7 cellular contexts compared by ENCODE assay signal in the genomic region with DNA sequence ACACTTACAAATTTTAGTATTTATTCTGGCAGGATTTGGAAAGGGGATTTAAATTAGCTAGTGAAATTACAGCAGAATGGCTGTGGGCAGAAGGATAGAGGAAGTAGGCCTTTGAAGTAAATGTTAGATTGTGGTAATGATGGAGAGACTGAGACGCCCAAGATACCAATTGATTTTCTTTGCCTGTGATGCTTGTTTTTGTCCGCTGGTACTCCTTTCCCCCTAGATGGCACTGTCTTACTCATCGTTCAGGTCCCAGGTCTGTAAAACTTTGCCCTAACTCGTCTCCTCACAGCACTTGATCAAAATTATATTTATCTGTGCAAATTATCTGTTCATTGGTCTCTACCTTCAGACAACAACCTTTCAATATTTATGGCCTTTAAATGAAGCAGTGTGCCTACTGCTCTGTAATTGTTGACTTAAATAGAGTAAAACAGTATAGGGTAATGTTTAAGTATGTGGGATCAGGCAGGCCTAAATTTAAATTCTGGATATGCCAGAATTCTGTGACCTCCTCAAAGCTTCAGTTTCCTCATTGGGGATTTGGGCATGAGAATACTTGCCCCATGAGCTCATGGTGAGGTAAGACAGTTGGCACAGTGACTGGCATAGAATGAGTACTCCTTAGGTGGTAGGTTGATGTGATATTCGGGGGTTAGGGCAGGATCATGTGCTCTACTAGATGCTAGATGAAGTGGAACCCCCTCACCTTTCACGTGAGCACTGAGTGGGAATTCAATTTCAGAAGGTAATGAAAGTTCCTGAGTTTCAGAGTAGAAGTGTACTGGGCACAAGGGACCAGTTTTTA. TPM values are rescaled to one million over a fixed set of nuclear protein-coding genes. Genes with fewer than 3 reads are reported as not detected.
DNase-seq lines count a peak whose midpoint lies in the region; ATAC-seq and TF ChIP-seq lines count a peak whose summit lies in the region.

No MANE protein-coding gene starts in this region.

- CTCF ChIA-PET in PC-9 (lab: Charles Lee) = interaction anchor here (0.7 kb wide), 1 partner anchor 11 kb away, joined by 4 read pairs; no protein-coding TSS in a partner anchor

- H4K20me1 ChIP-seq in PC-9 (ENCODE audit: insufficient read depth) = peaks cover 41% of the 10 kb centered on the region

- intact Hi-C loops in PC-9 (cut with micrococcal nuclease; ENCODE audit: unreplicated experiment) = no loop called here

- H3K4me3 ChIP-seq in esophagus (ENCODE audit: low read depth in 1 of 2, low read length in 2 of 2) (no peak overlapping the region), PC-9 (no peak overlapping the region)

- POLR2A ChIA-PET in PC-9 (lab: Charles Lee; ENCODE audit: unreplicated experiment) = no interaction called here

- peaks cover 21% of the 10 kb centered on the region for H3K36me3 Mint-ChIP-seq in stimulated activated effector memory CD8-positive, alpha-beta T cell treated with anti-CD3 and anti-CD28 coated beads, Interleukin-12 subunit alpha, Interleukin-12 subunit beta, amount 100 ng/mL, for 72 hours

- no peak overlapping the region for H3K4me2 ChIP-seq in PC-9

- H3K4me1 Mint-ChIP-seq in stimulated activated effector memory CD8-positive, alpha-beta T cell treated with anti-CD3 and anti-CD28 coated beads, Interleukin-12 subunit alpha, Interleukin-12 subunit beta, amount 100 ng/mL, for 72 hours = peaks cover 61% of the 10 kb centered on the region

- WGBS in esophagus, 2 donors = 43% methylated on average over 6 of the region's 6 CpGs

- DNase-seq in GM10266 (ENCODE audit: extremely low spot score) = peak; percentile 63
- peak in 4 of 5 donors; percentile 8 to 64 (median 20) for DNase-seq in T-helper 1 cell
- DNase-seq in stimulated activated effector memory CD8-positive, alpha-beta T cell treated with anti-CD3 and anti-CD28 coated beads, Interleukin-12 subunit alpha, Interleukin-12 subunit beta, amount 100 ng/mL, for 72 hours (ENCODE audit: low spot score in 2 of 2) = no peak
- DNase-seq in PC-9 = no peak

- peak overlapping the region; percentile 77 for H3K27ac Mint-ChIP-seq in stimulated activated effector memory CD8-positive, alpha-beta T cell treated with anti-CD3 and anti-CD28 coated beads, Interleukin-12 subunit alpha, Interleukin-12 subunit beta, amount 100 ng/mL, for 72 hours

- no TSS peak for BruUV-seq in PC-9 (replicated peaks; lab: Mats Ljungman, UMichigan)

- peaks cover 0 to 3% of the 10 kb centered on the region in 2 donors for H3K4me1 ChIP-seq in esophagus (ENCODE audit: control insufficient read depth in 2 of 2, insufficient read depth in 2 of 2, low read length in 1 of 2)
- H3K4me1 ChIP-seq in PC-9 (replicated peaks; ENCODE audit: insufficient read depth) = no peaks in the 10 kb centered on the region

- peak; percentile 64 for ATAC-seq in GM21367 (IDR thresholded peaks at IDR 0.05; ENCODE audit: unreplicated experiment)
- peak; percentile 64 for ATAC-seq in HG03469 (IDR thresholded peaks at IDR 0.05; ENCODE audit: unreplicated experiment)
- ATAC-seq in stimulated activated effector memory CD8-positive, alpha-beta T cell treated with anti-CD3 and anti-CD28 coated beads, Interleukin-12 subunit alpha, Interleukin-12 subunit beta, amount 100 ng/mL, for 72 hours = peak; percentile 88

- H3K79me2 ChIP-seq in PC-9 (ENCODE audit: low read depth) = peaks cover 95% of the 10 kb centered on the region

- no peak overlapping the region for H3K4me3 Mint-ChIP-seq in stimulated activated effector memory CD8-positive, alpha-beta T cell treated with anti-CD3 and anti-CD28 coated beads, Interleukin-12 subunit alpha, Interleukin-12 subunit beta, amount 100 ng/mL, for 72 hours

- H3K9me2 ChIP-seq in PC-9 (ENCODE audit: insufficient read depth) = no peaks in the 10 kb centered on the region

- peak; percentile 63 for TF ChIP-seq CTCF in GM10266 (IDR thresholded peaks at IDR 0.05; ENCODE audit: control insufficient read depth, insufficient read depth, low read depth, missing control alignments)
- TF ChIP-seq CTCF in PC-9 (conservative IDR thresholded peaks at IDR 0.05) = no peak

- H3F3A ChIP-seq in PC-9 (ENCODE audit: insufficient read depth, low read depth) = no peaks in the 10 kb centered on the region

- H3K27ac ChIP-seq in esophagus (ENCODE audit: low read depth in 2 of 2, low read length in 1 of 2) (peak overlapping the region; percentile 34 to 36), PC-9 (no peak overlapping the region)

- H3K36me3 ChIP-seq in esophagus (ENCODE audit: control insufficient read depth in 2 of 2, insufficient read depth in 2 of 2, low read length in 1 of 2) (no peaks in the 10 kb centered on the region), PC-9 (ENCODE audit: low read depth) (no peaks in the 10 kb centered on the region)

- no peak overlapping the region for H2AFZ ChIP-seq in PC-9

- H3K9me3 ChIP-seq in esophagus (ENCODE audit: control insufficient read depth in 2 of 2, insufficient read depth in 1 of 2, low read depth in 1 of 2, low read length in 1 of 2) = no peaks in the 10 kb centered on the region
- no peaks in the 10 kb centered on the region for H3K9me3 ChIP-seq in PC-9 (ENCODE audit: insufficient read depth, low read depth)

- no peaks in the 10 kb centered on the region for H3K9me3 Mint-ChIP-seq in stimulated activated effector memory CD8-positive, alpha-beta T cell treated with anti-CD3 and anti-CD28 coated beads, Interleukin-12 subunit alpha, Interleukin-12 subunit beta, amount 100 ng/mL, for 72 hours

- H3K27me3 ChIP-seq in esophagus (ENCODE audit: control insufficient read depth in 1 of 2, insufficient read depth in 2 of 2, low read length in 2 of 2) = no peaks in the 10 kb centered on the region
- no peaks in the 10 kb centered on the region for H3K27me3 ChIP-seq in PC-9 (ENCODE audit: insufficient read depth, low read depth)

RNA-seq across cellular contexts. Expression of a gene that starts 14.7 kb away (rescaled TPM):
- polyA plus RNA-seq in esophagus = 10 to 100 TPM; 45.5 to 50.8 TPM
- total RNA-seq in PC-9 (2021) = 45.4 and 49.5 TPM in 2 replicates

RNA-seq across cellular contexts. Expression of a gene that starts 50.7 kb away (rescaled TPM):
- 1 to 10 TPM; 5.8 to 9.0 TPM for polyA plus RNA-seq in esophagus
- 53.5 and 55.9 TPM in 2 replicates for total RNA-seq in PC-9 (2021)

Comparison
In these comparisons a context has a peak if more than half of its experiments do, and no peak if none do; other contexts are left out.
1. DNase-seq: peak in GM10266 (single experiment) and T-helper 1 cell (4 of 5); none in stimulated activated effector memory CD8-positive, alpha-beta T cell treated with anti-CD3 and anti-CD28 coated beads, Interleukin-12 subunit alpha, Interleukin-12 subunit beta, amount 100 ng/mL, for 72 hours (0 of 2) and PC-9 (0 of 2).
2. Peak in every context shown above with its lines, with median percentiles within 50 percentile points of each other: ATAC-seq.